In the genomic region with DNA sequence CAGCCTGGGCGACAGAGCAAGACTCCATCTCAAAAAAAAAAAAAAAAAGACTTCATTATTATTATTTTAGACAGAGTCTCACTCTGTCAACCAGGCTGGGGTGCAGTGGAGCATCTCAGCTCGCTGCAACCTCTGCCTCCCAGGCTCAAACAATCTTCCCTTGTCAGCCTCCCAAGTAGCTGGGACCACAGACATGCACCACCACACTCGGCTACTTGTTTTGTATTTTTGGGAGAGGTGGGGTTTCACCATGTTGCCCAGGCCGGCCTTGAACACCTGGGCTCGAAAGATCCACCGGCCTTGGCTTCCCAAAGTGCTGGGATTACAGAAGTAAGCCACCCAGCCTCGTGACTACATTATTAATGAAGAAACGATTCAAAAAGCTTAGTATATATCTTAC, we compare ENCODE assay signal across 25 cellular contexts. TPM values are rescaled to one million over a fixed set of nuclear protein-coding genes. Genes with fewer than 3 reads are reported as not detected.
DNase-seq lines count a peak whose midpoint lies in the region; ATAC-seq and TF ChIP-seq lines count a peak whose summit lies in the region.
"Had no signal": no experiment of that assay in that cellular context is flagged by ENCODE, and none has a peak within 500 bp of the region (broad histone marks: within the 10 kb centered on the region; RNA-seq: fewer than 3 reads in every experiment).

No MANE protein-coding gene starts in this region.

- peak overlapping the region; percentile 88 for H2AFZ ChIP-seq in Karpas-422 (ENCODE audit: low read length)
- H2AFZ ChIP-seq: GM23338 had no signal

- peak; percentile 17 for DNase-seq in Right ventricle myocardium superior
- DNase-seq in left ventricle myocardium inferior, result no peak
- peak; percentile 93 for DNase-seq in Karpas-422
- DNase-seq in ureter (ENCODE audit: low spot score), result peak; percentile 31
- DNase-seq in retina, result no peak
- no peak for DNase-seq in NCI-H2029 (lab: John Stamatoyannopoulos, UW)
- DNase-seq: activated T-cell treated with anti-CD3 and anti-CD28 coated beads for 4 hours, dermis blood vessel endothelial cell, mesendoderm, naive B cell, NCI-H1092, NCI-H1930, NCI-H345 had no signal

- ATAC-seq in Right ventricle myocardium superior (ENCODE audit: poor library complexity) (no peak), GM19463 (IDR thresholded peaks at IDR 0.05; ENCODE audit: unreplicated experiment) (no peak)
- ATAC-seq: activated CD8-positive, alpha-beta T cell treated with anti-CD3 and anti-CD28 coated beads for 36 hours; GM23338; Panc1; right cardiac atrium had no signal

- TF ChIP-seq CTCF in left ventricle myocardium inferior (IDR thresholded peaks at IDR 0.05; ENCODE audit: borderline replicate concordance), result no peak

- H3K27ac Mint-ChIP-seq in dendritic cell treated with granulocyte-macrophage colony-stimulating factor and Interleukin-4, amounts not matched to agents 40 ng/mL and 50 ng/mL, for 4 days, result peak overlapping the region; percentile 95
- H3K27ac Mint-ChIP-seq: GM23338 had no signal

- H3K36me3 ChIP-seq in left ventricle myocardium inferior, result no peaks in the 10 kb centered on the region
- no peaks in the 10 kb centered on the region for H3K36me3 ChIP-seq in Karpas-422 (ENCODE audit: insufficient read depth, low read length)

- H3K27ac ChIP-seq in left ventricle myocardium inferior (replicated peaks) (no peak overlapping the region), Karpas-422 (ENCODE audit: low read length) (peak overlapping the region; percentile 95)

- peaks cover 59% of the 10 kb centered on the region for H3K4me1 Mint-ChIP-seq in dendritic cell treated with granulocyte-macrophage colony-stimulating factor and Interleukin-4, amounts not matched to agents 40 ng/mL and 50 ng/mL, for 4 days (ENCODE audit: low read depth)

- H3K9me3 Mint-ChIP-seq in dendritic cell treated with granulocyte-macrophage colony-stimulating factor and Interleukin-4, amounts not matched to agents 40 ng/mL and 50 ng/mL, for 4 days, result no peaks in the 10 kb centered on the region
- H3K9me3 Mint-ChIP-seq: activated CD8-positive, alpha-beta T cell treated with anti-CD3 and anti-CD28 coated beads for 36 hours; GM23338; naive B cell had no signal

- no peaks in the 10 kb centered on the region for H4K20me1 ChIP-seq in Karpas-422 (ENCODE audit: insufficient read depth, low read depth, low read length)

- H3K4me1 ChIP-seq in left ventricle myocardium inferior, result peaks cover 43% of the 10 kb centered on the region
- H3K4me1 ChIP-seq in Karpas-422 (ENCODE audit: low read length), result peaks cover 75% of the 10 kb centered on the region

- H3K9me2 ChIP-seq in Karpas-422 (replicated peaks; ENCODE audit: insufficient read depth, low read length), result no peaks in the 10 kb centered on the region

- intact Hi-C loops in Right ventricle myocardium superior (cut with DNase I) (no loop called here), left ventricle myocardium inferior (cut with micrococcal nuclease) (no loop called here)
- intact Hi-C loops in dendritic cell treated with granulocyte-macrophage colony-stimulating factor and Interleukin-4, amounts not matched to agents 40 ng/mL and 50 ng/mL, for 4 days (cut with micrococcal nuclease), result no loop called here

- H3K4me3 ChIP-seq in left ventricle myocardium inferior (no peak overlapping the region), Karpas-422 (ENCODE audit: low read length) (peak overlapping the region; percentile 31; the same call in 1 of the 2 replicates)
- H3K4me3 ChIP-seq: GM23338 had no signal

- peaks cover 38% of the 10 kb centered on the region for H3K36me3 Mint-ChIP-seq in dendritic cell treated with granulocyte-macrophage colony-stimulating factor and Interleukin-4, amounts not matched to agents 40 ng/mL and 50 ng/mL, for 4 days (ENCODE audit: low read depth)
- H3K36me3 Mint-ChIP-seq: CD4-positive, CD25-positive, alpha-beta regulatory T cell; naive B cell had no signal

- no peaks in the 10 kb centered on the region for H3K79me2 ChIP-seq in Karpas-422 (ENCODE audit: low read length)

- H3K9me3 ChIP-seq in left ventricle myocardium inferior (replicated peaks), result no peaks in the 10 kb centered on the region
- no peaks in the 10 kb centered on the region for H3K9me3 ChIP-seq in Karpas-422 (ENCODE audit: low read length)

- peak overlapping the region; percentile 40 for H3K4me3 Mint-ChIP-seq in dendritic cell treated with granulocyte-macrophage colony-stimulating factor and Interleukin-4, amounts not matched to agents 40 ng/mL and 50 ng/mL, for 4 days
- H3K4me3 Mint-ChIP-seq: activated CD8-positive, alpha-beta T cell treated with anti-CD3 and anti-CD28 coated beads for 36 hours; GM23338 had no signal

- H3K27me3 ChIP-seq in left ventricle myocardium inferior (ENCODE audit: low read depth), result peaks cover 64% of the 10 kb centered on the region
- H3K27me3 ChIP-seq in Karpas-422 (ENCODE audit: low read length), result no peaks in the 10 kb centered on the region

- H3K4me2 ChIP-seq in Karpas-422 (ENCODE audit: low read depth, low read length, poor library complexity, severe bottlenecking), result peak overlapping the region; percentile 63
- H3K4me2 ChIP-seq: GM23338 had no signal

- H3K9ac ChIP-seq in Karpas-422 (ENCODE audit: low read length), result peak overlapping the region; percentile 54

- no peaks in the 10 kb centered on the region for H3K27me3 Mint-ChIP-seq in dendritic cell treated with granulocyte-macrophage colony-stimulating factor and Interleukin-4, amounts not matched to agents 40 ng/mL and 50 ng/mL, for 4 days
- H3K27me3 Mint-ChIP-seq: activated CD8-positive, alpha-beta T cell treated with anti-CD3 and anti-CD28 coated beads for 36 hours; CD4-positive, CD25-positive, alpha-beta regulatory T cell; naive B cell had no signal

RNA-seq across cellular contexts. Expression of a gene that starts 5.3 kb away (rescaled TPM):
- total RNA-seq in Right ventricle myocardium superior (11.8 TPM), left ventricle myocardium inferior (11.6 TPM), ureter (37.9 TPM)
- 1.8 and 5.0 TPM in 2 replicates for total RNA-seq in Karpas-422 (2014; rRNA removed; shearing (Covaris generic); ENCODE audit: low replicate concordance)

RNA-seq across cellular contexts. Expression of a gene that starts 9.7 kb away (rescaled TPM):
- total RNA-seq in Right ventricle myocardium superior, result not detected
- total RNA-seq in left ventricle myocardium inferior, result not detected
- total RNA-seq in Karpas-422 (2014; rRNA removed; shearing (Covaris generic); ENCODE audit: low replicate concordance), result 1.1 and 14.2 TPM in 2 replicates
- total RNA-seq in ureter, result not detected
- total RNA-seq: osteocyte had no signal

RNA-seq across cellular contexts. Expression of a gene that starts 10.6 kb away (rescaled TPM):
- total RNA-seq in Right ventricle myocardium superior (not detected), left ventricle myocardium inferior (not detected), ureter (1.2 TPM)
- 4.5 and 9.8 TPM in 2 replicates for total RNA-seq in Karpas-422 (2014; rRNA removed; shearing (Covaris generic); ENCODE audit: low replicate concordance)
- total RNA-seq: dermis blood vessel endothelial cell, GM23338 had no signal

RNA-seq across cellular contexts. Expression of a gene that starts 27.1 kb away (rescaled TPM):
- total RNA-seq in Right ventricle myocardium superior (28.8 TPM), left ventricle myocardium inferior (27.7 TPM), ureter (37.7 TPM)
- 24.6 and 53.5 TPM in 2 replicates for total RNA-seq in Karpas-422 (2014; rRNA removed; shearing (Covaris generic); ENCODE audit: low replicate concordance)

RNA-seq across cellular contexts. Expression of a gene that starts 27.6 kb away (rescaled TPM):
- total RNA-seq in Right ventricle myocardium superior (not detected), left ventricle myocardium inferior (not detected), ureter (not detected)
- total RNA-seq in Karpas-422 (2014; rRNA removed; shearing (Covaris generic); ENCODE audit: low replicate concordance), result not detected in 2 replicates
- total RNA-seq: activated CD8-positive, alpha-beta T cell treated with anti-CD3 and anti-CD28 coated beads for 36 hours; aorta; cardiac septum; CD4-positive, CD25-positive, alpha-beta regulatory T cell; dermis blood vessel endothelial cell; GM23338; osteocyte; right cardiac atrium; SK-MEL-5; T-helper 2 cell treated with Interferon-gamma antibody and Interleukin-4, amounts not matched to agents 100 ng/mL and 5 ng/mL, for 36 hours had no signal

Comparison
In these comparisons a context has a peak if more than half of its experiments do, and no peak if none do; other contexts are left out.
1. DNase-seq: peak in Right ventricle myocardium superior (single experiment), Karpas-422 (single experiment) and ureter (single experiment); none in left ventricle myocardium inferior (single experiment), retina (single experiment) and NCI-H2029 (single experiment).